Comparison of ENCODE assay signal across 19 cellular contexts in the genomic region with DNA sequence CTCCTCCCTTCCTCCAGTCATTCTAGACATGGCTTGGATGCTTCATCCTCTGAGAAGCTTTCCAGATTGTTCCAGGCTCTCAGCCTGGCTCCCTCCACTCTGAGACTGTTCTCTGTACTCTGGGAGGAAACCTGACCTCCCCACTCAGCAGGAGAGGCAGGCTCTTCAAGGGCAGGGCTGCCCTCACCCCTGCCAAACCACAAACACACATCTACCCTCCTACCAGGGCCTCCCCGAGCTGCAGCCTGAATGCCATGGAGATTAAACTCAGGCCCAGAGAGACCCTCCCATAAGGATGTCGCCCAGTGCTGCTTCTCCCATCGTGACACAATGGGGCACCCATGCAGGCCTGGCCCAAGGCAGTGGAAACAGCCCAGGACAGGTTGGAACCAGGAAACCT. TPM values are rescaled to one million over a fixed set of nuclear protein-coding genes. Genes with fewer than 3 reads are reported as not detected.
DNase-seq lines count a peak whose midpoint lies in the region; ATAC-seq and TF ChIP-seq lines count a peak whose summit lies in the region.
"Had no signal": no experiment of that assay in that cellular context is flagged by ENCODE, and none has a peak within 500 bp of the region (broad histone marks: within the 10 kb centered on the region; RNA-seq: fewer than 3 reads in every experiment).

No MANE protein-coding gene starts in this region.

- H3K79me1 ChIP-seq in mesenchymal stem cell (replicated peaks; ENCODE audit: low read length, poor library complexity, severe bottlenecking), result no peaks in the 10 kb centered on the region

- H3K27me3 ChIP-seq in left ventricle myocardium inferior (ENCODE audit: low read depth) (no peaks in the 10 kb centered on the region), upper lobe of left lung (no peaks in the 10 kb centered on the region), mesenchymal stem cell (ENCODE audit: control insufficient read depth in 1 of 2, insufficient read depth in 1 of 2, low read length in 2 of 2) (no peaks in the 10 kb centered on the region)
- H3K27me3 ChIP-seq: tibial nerve had no signal

- H3K4ac ChIP-seq in mesenchymal stem cell (ENCODE audit: low read depth in 1 of 2, low read length in 2 of 2), result no peak overlapping the region

- peaks cover 18% of the 10 kb centered on the region for H3K4me1 ChIP-seq in left ventricle myocardium inferior
- peaks cover 0 to 4% (median 0%) of the 10 kb centered on the region in 4 donors for H3K4me1 ChIP-seq in upper lobe of left lung
- H3K4me1 ChIP-seq in mesenchymal stem cell (ENCODE audit: control insufficient read depth, insufficient read depth, low read depth, low read length), result peaks cover 7% of the 10 kb centered on the region

- no peak for TF ChIP-seq EP300 in upper lobe of left lung (IDR thresholded peaks at IDR 0.05)

- DNase-seq in left ventricle myocardium inferior (no peak), left cardiac atrium (no peak), amniotic epithelial cell (ENCODE audit: low read depth) (peak; percentile 57), immature natural killer cell (peak in 2 of 3 donors; percentile 15 to 36), upper lobe of left lung (peak in 1 of 2 donors; percentile 65), iPS-NIHi7 (ENCODE audit: extremely low spot score) (no peak), mesenchymal stem cell (no peak)
- DNase-seq: activated CD4-positive, alpha-beta T cell treated with anti-CD3 and anti-CD28 coated beads, Interleukin-2, amount 50 U/mL, for 1 hour; activated naive CD4-positive, alpha-beta T cell treated with anti-CD3 and anti-CD28 coated beads for 36 hours; activated T-cell treated with anti-CD3 and anti-CD28 coated beads for 4 hours; erythroblast; GF-D8; NCI-H146; NCI-H510A; stimulated activated CD4-positive, alpha-beta T cell treated with anti-CD3 and anti-CD28 coated beads, Interleukin-15, amount 100 ng/mL, for 24 hours; stimulated activated naive CD4-positive, alpha-beta T cell had no signal

- no peak overlapping the region for H2BK15ac ChIP-seq in mesenchymal stem cell (ENCODE audit: low read depth, poor library complexity, severe bottlenecking)

- no peak overlapping the region for H3K18ac ChIP-seq in mesenchymal stem cell (ENCODE audit: low read depth in 1 of 2, low read length in 2 of 2)

- H3K27ac Mint-ChIP-seq in immature natural killer cell, result no peak overlapping the region
- H3K27ac Mint-ChIP-seq: activated naive CD4-positive, alpha-beta T cell treated with anti-CD3 and anti-CD28 coated beads for 36 hours; brain had no signal

- 60% methylated on average over 3 of the region's 3 CpGs; no CpG with 5 or more reads in 1 of the 2 donors for WGBS in upper lobe of left lung, 2 donors
- 84% methylated on average over 3 of the region's 3 CpGs for WGBS in mesenchymal stem cell

- H4K8ac ChIP-seq in mesenchymal stem cell (ENCODE audit: low read length), result no peak overlapping the region

- no peak overlapping the region for H3K14ac ChIP-seq in mesenchymal stem cell (ENCODE audit: low read length in 2 of 2)

- no peak overlapping the region for H2BK120ac ChIP-seq in mesenchymal stem cell (ENCODE audit: low read depth, low read length)

- peaks cover 8 to 30% (median 18%) of the 10 kb centered on the region in 3 donors for H3K36me3 Mint-ChIP-seq in immature natural killer cell

- TF ChIP-seq CTCF in left ventricle myocardium inferior (IDR thresholded peaks at IDR 0.05; ENCODE audit: borderline replicate concordance), result no peak
- no peak for TF ChIP-seq CTCF in upper lobe of left lung (IDR thresholded peaks at IDR 0.05)

- H3K27me3 Mint-ChIP-seq in immature natural killer cell (ENCODE audit: low read depth in 3 of 3), result peaks cover 0 to 1% (median 0%) of the 10 kb centered on the region in 3 donors
- H3K27me3 Mint-ChIP-seq: brain had no signal

- no peak for TF ChIP-seq POLR2A in upper lobe of left lung (IDR thresholded peaks at IDR 0.05)

- H3K9ac ChIP-seq in mesenchymal stem cell (ENCODE audit: low read length), result no peak overlapping the region

- no peak overlapping the region for H3K4me3 Mint-ChIP-seq in immature natural killer cell
- H3K4me3 Mint-ChIP-seq: activated naive CD4-positive, alpha-beta T cell treated with anti-CD3 and anti-CD28 coated beads for 36 hours; brain had no signal

- H2BK5ac ChIP-seq in mesenchymal stem cell (ENCODE audit: low read depth, low read length, poor library complexity, severe bottlenecking), result no peak overlapping the region

- H3K4me2 ChIP-seq in mesenchymal stem cell (ENCODE audit: low read length, poor library complexity, severe bottlenecking), result no peak overlapping the region

- H4K91ac ChIP-seq in mesenchymal stem cell (ENCODE audit: low read length), result no peak overlapping the region

- H3K23ac ChIP-seq in mesenchymal stem cell (ENCODE audit: low read length in 2 of 2), result no peak overlapping the region

- H2AFZ ChIP-seq in mesenchymal stem cell (ENCODE audit: low read depth, low read length), result no peak overlapping the region

- no peak overlapping the region for H3K4me3 ChIP-seq in left ventricle myocardium inferior
- H3K4me3 ChIP-seq in upper lobe of left lung, result no peak overlapping the region
- no peak overlapping the region for H3K4me3 ChIP-seq in mesenchymal stem cell (ENCODE audit: insufficient read depth in 1 of 2, low read depth in 1 of 2, low read length in 2 of 2)
- H3K4me3 ChIP-seq: tibial nerve had no signal

- peaks cover 0 to 2% (median 0%) of the 10 kb centered on the region in 6 donors for H3K9me3 Mint-ChIP-seq in immature natural killer cell

- H3K36me3 ChIP-seq in left ventricle myocardium inferior, result peaks cover 97% of the 10 kb centered on the region
- H3K36me3 ChIP-seq in upper lobe of left lung, result peaks cover 13 to 95% (median 66%) of the 10 kb centered on the region in 4 donors
- H3K36me3 ChIP-seq in mesenchymal stem cell (ENCODE audit: control insufficient read depth in 1 of 2, insufficient read depth in 2 of 2, low read depth in 1 of 2, low read length in 2 of 2), result peaks cover 91 to 97% of the 10 kb centered on the region in 2 experiments

- no peak overlapping the region for H2AK5ac ChIP-seq in mesenchymal stem cell (ENCODE audit: low read length, severe bottlenecking)

- H3K9me3 ChIP-seq in left ventricle myocardium inferior (replicated peaks) (peaks cover 1% of the 10 kb centered on the region), upper lobe of left lung (no peaks in the 10 kb centered on the region), mesenchymal stem cell (ENCODE audit: control insufficient read depth, low read length) (peaks cover 5% of the 10 kb centered on the region)

- H3K27ac ChIP-seq in left ventricle myocardium inferior (replicated peaks), result peak overlapping the region; percentile 29
- H3K27ac ChIP-seq in upper lobe of left lung, result peak overlapping the region in 2 of 4 donors; percentile 18 to 38
- no peak overlapping the region for H3K27ac ChIP-seq in mesenchymal stem cell (ENCODE audit: low read length, poor library complexity, severe bottlenecking)

- intact Hi-C loops in left ventricle myocardium inferior (cut with micrococcal nuclease), result no loop called here
- intact Hi-C loops in left cardiac atrium (cut with DNase I), result no loop called here

- ATAC-seq in left cardiac atrium, result no peak
- ATAC-seq in upper lobe of left lung (ENCODE audit: low FRiP score in 2 of 2), result peak; percentile 18 to 79
- no peak for ATAC-seq in HG02642 (IDR thresholded peaks at IDR 0.05; ENCODE audit: poor library complexity, unreplicated experiment)

- no peak overlapping the region for H2BK12ac ChIP-seq in mesenchymal stem cell (ENCODE audit: low read length in 2 of 2)

- H3K4me1 Mint-ChIP-seq in immature natural killer cell, result peaks cover 0 to 4% of the 10 kb centered on the region in 2 donors
- H3K4me1 Mint-ChIP-seq: brain had no signal

RNA-seq across cellular contexts. Expression of a gene that starts 16.2 kb away (rescaled TPM):
- total RNA-seq in left ventricle myocardium inferior, result 14.7 TPM
- total RNA-seq in left cardiac atrium, result 10 to 100 TPM; 17.6 to 24.6 TPM
- polyA plus RNA-seq in immature natural killer cell, result 1 to 10 TPM in 2 of 3 donors, not detected in 1; 1.3 to 1.7 TPM
- total RNA-seq in upper lobe of left lung, result 100 to 1,000 TPM in 1 of 6 donors, 10 to 100 TPM in 5; 18.0 to 133 (median 23.8) TPM
- 35.4 TPM for polyA plus RNA-seq in mesenchymal stem cell (2013, experiment 1 of 2)
- polyA plus RNA-seq in mesenchymal stem cell (2013, experiment 2 of 2), result 35.3 TPM

RNA-seq across cellular contexts. Expression of a gene that starts 42.4 kb away (rescaled TPM):
- total RNA-seq in left ventricle myocardium inferior (24.0 TPM), left cardiac atrium (10 to 100 TPM; 20.1 to 32.0 TPM), upper lobe of left lung (100 to 1,000 TPM in 2 of 6 donors, 10 to 100 TPM in 4; 46.2 to 142 (median 65.4) TPM)
- polyA plus RNA-seq in immature natural killer cell, result 10 to 100 TPM; 18.3 to 23.5 (median 20.8) TPM
- polyA plus RNA-seq in mesenchymal stem cell (2013, experiment 1 of 2), result 12.5 TPM
- polyA plus RNA-seq in mesenchymal stem cell (2013, experiment 2 of 2), result 12.4 TPM

RNA-seq across cellular contexts. Expression of a gene that starts 42.6 kb away (rescaled TPM):
- total RNA-seq in left ventricle myocardium inferior, result 9.8 TPM
- 10 to 100 TPM; 12.4 to 17.6 TPM for total RNA-seq in left cardiac atrium
- 1 to 10 TPM; 3.8 to 8.1 (median 4.5) TPM for polyA plus RNA-seq in immature natural killer cell
- 10 to 100 TPM; 38.4 to 76.0 (median 55.2) TPM for total RNA-seq in upper lobe of left lung
- polyA plus RNA-seq in mesenchymal stem cell (2013, experiment 1 of 2), result 8.5 TPM
- 8.0 TPM for polyA plus RNA-seq in mesenchymal stem cell (2013, experiment 2 of 2)

Comparison
In these comparisons a context has a peak if more than half of its experiments do, and no peak if none do; other contexts are left out.
1. DNase-seq: peak in amniotic epithelial cell (single experiment) and immature natural killer cell (2 of 3); none in left ventricle myocardium inferior (single experiment), left cardiac atrium (single experiment), iPS-NIHi7 (single experiment) and mesenchymal stem cell (single experiment).
2. ATAC-seq: peak in upper lobe of left lung (2 of 2); none in left cardiac atrium (0 of 2) and HG02642 (single experiment).